In the genomic region with DNA sequence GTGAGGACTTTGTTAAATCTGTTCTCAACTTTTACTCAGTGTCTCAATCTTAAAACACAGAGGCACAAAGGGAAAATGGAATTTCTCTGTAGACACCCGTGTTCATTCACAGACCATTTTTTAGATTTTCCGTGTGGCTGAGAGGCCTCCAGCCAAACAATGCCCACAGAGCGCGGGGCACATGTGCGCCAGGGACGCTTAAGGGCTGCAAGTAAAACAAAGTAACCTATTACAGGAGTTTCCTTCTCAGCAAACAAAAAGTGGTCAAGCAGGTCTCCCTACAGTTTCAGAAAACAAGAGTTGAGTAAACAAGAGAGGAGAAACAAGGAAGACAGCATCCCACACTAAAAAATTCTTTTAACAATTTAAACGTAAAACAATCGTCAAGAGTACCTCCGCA, we compare ENCODE assay signal across 8 cellular contexts.
A peak's percentile ranks its signal among the peaks of the same experiment; 100 is the strongest.
DNase-seq lines count a peak whose midpoint lies in the region; ATAC-seq lines count a peak whose summit lies in the region.

No MANE protein-coding gene starts in this region.

- peak overlapping the region; percentile 83 for H3K4me3 Mint-ChIP-seq in activated CD4-positive, alpha-beta T cell treated with anti-CD3 and anti-CD28 coated beads for 36 hours
- peak overlapping the region; percentile 89 for H3K4me3 Mint-ChIP-seq in activated naive CD8-positive, alpha-beta T cell treated with anti-CD3 and anti-CD28 coated beads, Interleukin-2, amount 50 U/mL, for 24 hours
- H3K4me3 Mint-ChIP-seq in stimulated activated naive B cell treated with anti-CD40 and anti-IgM and Interleukin-4, amounts not matched to agents 10 μg/mL and 1 μg/mL and 100 μg/mL, for 72 hours: peak overlapping the region; percentile 86 to 91

- intact Hi-C loops in activated CD4-positive, alpha-beta T cell treated with anti-CD3 and anti-CD28 coated beads for 36 hours (cut with DNase I, micrococcal nuclease): loop anchor here (2.0 to 5.0 kb wide), 6 partner anchors 40 to 305 kb away; no protein-coding TSS in a partner anchor

- peaks cover 32% of the 10 kb centered on the region for H3K4me1 Mint-ChIP-seq in activated CD4-positive, alpha-beta T cell treated with anti-CD3 and anti-CD28 coated beads for 36 hours
- H3K4me1 Mint-ChIP-seq in activated naive CD8-positive, alpha-beta T cell treated with anti-CD3 and anti-CD28 coated beads, Interleukin-2, amount 50 U/mL, for 24 hours: peaks cover 44% of the 10 kb centered on the region
- H3K4me1 Mint-ChIP-seq in stimulated activated naive B cell treated with anti-CD40 and anti-IgM and Interleukin-4, amounts not matched to agents 10 μg/mL and 1 μg/mL and 100 μg/mL, for 72 hours: peaks cover 27 to 52% of the 10 kb centered on the region in 2 donors

- POLR2A ChIA-PET in activated CD4-positive, alpha-beta T cell treated with anti-CD3 and anti-CD28 coated beads for 36 hours (lab: Charles Lee): interaction anchor here (1.2 kb wide), 1 partner anchor 277 kb away, joined by 4 read pairs; no protein-coding TSS in a partner anchor

- H3K9me3 Mint-ChIP-seq in activated CD4-positive, alpha-beta T cell treated with anti-CD3 and anti-CD28 coated beads for 36 hours (ENCODE audit: low read depth): no peaks in the 10 kb centered on the region
- H3K9me3 Mint-ChIP-seq in activated naive CD8-positive, alpha-beta T cell treated with anti-CD3 and anti-CD28 coated beads, Interleukin-2, amount 50 U/mL, for 24 hours: no peaks in the 10 kb centered on the region
- no peaks in the 10 kb centered on the region for H3K9me3 Mint-ChIP-seq in stimulated activated naive B cell treated with anti-CD40 and anti-IgM and Interleukin-4, amounts not matched to agents 10 μg/mL and 1 μg/mL and 100 μg/mL, for 72 hours

- peak overlapping the region; percentile 91 for H3K27ac Mint-ChIP-seq in activated CD4-positive, alpha-beta T cell treated with anti-CD3 and anti-CD28 coated beads for 36 hours
- H3K27ac Mint-ChIP-seq in activated naive CD8-positive, alpha-beta T cell treated with anti-CD3 and anti-CD28 coated beads, Interleukin-2, amount 50 U/mL, for 24 hours: peak overlapping the region; percentile 90
- H3K27ac Mint-ChIP-seq in stimulated activated naive B cell treated with anti-CD40 and anti-IgM and Interleukin-4, amounts not matched to agents 10 μg/mL and 1 μg/mL and 100 μg/mL, for 72 hours: peak overlapping the region; percentile 96

- DNase-seq in activated CD4-positive, alpha-beta T cell treated with anti-CD3 and anti-CD28 coated beads for 36 hours: peak; percentile 38
- DNase-seq in activated CD4-positive, alpha-beta T cell treated with anti-CD3 and anti-CD28 coated beads, Interleukin-2, amount 50 U/mL, for 4 hours: no peak
- DNase-seq in NCI-H2029 (lab: John Stamatoyannopoulos, UW) (peak; percentile 56), iPS-NIHi7 (ENCODE audit: extremely low spot score) (peak; percentile 35), HuH-7 (ENCODE audit: low spot score) (no peak)
- peak; percentile 37 for DNase-seq in activated naive CD8-positive, alpha-beta T cell treated with anti-CD3 and anti-CD28 coated beads, Interleukin-2, amount 50 U/mL, for 24 hours
- no peak for DNase-seq in stimulated activated naive B cell treated with anti-CD40 and anti-IgM and Interleukin-4, amounts not matched to agents 10 μg/mL and 1 μg/mL and 100 μg/mL, for 72 hours

- H3K27me3 Mint-ChIP-seq in activated CD4-positive, alpha-beta T cell treated with anti-CD3 and anti-CD28 coated beads for 36 hours: peaks cover 29% of the 10 kb centered on the region
- peaks cover 28% of the 10 kb centered on the region for H3K27me3 Mint-ChIP-seq in activated naive CD8-positive, alpha-beta T cell treated with anti-CD3 and anti-CD28 coated beads, Interleukin-2, amount 50 U/mL, for 24 hours
- no peaks in the 10 kb centered on the region for H3K27me3 Mint-ChIP-seq in stimulated activated naive B cell treated with anti-CD40 and anti-IgM and Interleukin-4, amounts not matched to agents 10 μg/mL and 1 μg/mL and 100 μg/mL, for 72 hours

- ATAC-seq in activated CD4-positive, alpha-beta T cell treated with anti-CD3 and anti-CD28 coated beads for 36 hours: no peak
- ATAC-seq in activated naive CD8-positive, alpha-beta T cell treated with anti-CD3 and anti-CD28 coated beads, Interleukin-2, amount 50 U/mL, for 24 hours: no peak
- ATAC-seq in stimulated activated naive B cell treated with anti-CD40 and anti-IgM and Interleukin-4, amounts not matched to agents 10 μg/mL and 1 μg/mL and 100 μg/mL, for 72 hours (replicated peaks): no peak
- ATAC-seq in GM21717 (IDR thresholded peaks at IDR 0.05; ENCODE audit: unreplicated experiment): no peak

- CTCF ChIA-PET in activated CD4-positive, alpha-beta T cell treated with anti-CD3 and anti-CD28 coated beads for 36 hours (lab: Charles Lee): interaction anchor here (0.7 to 2.8 kb wide), 4 partner anchors 12 to 151 kb away, joined by 3 to 20 read pairs (median 8); no protein-coding TSS in a partner anchor

- peaks cover 6% of the 10 kb centered on the region for H3K36me3 Mint-ChIP-seq in activated CD4-positive, alpha-beta T cell treated with anti-CD3 and anti-CD28 coated beads for 36 hours (ENCODE audit: low read depth)
- H3K36me3 Mint-ChIP-seq in activated naive CD8-positive, alpha-beta T cell treated with anti-CD3 and anti-CD28 coated beads, Interleukin-2, amount 50 U/mL, for 24 hours (ENCODE audit: low read depth): peaks cover 5% of the 10 kb centered on the region
- H3K36me3 Mint-ChIP-seq in stimulated activated naive B cell treated with anti-CD40 and anti-IgM and Interleukin-4, amounts not matched to agents 10 μg/mL and 1 μg/mL and 100 μg/mL, for 72 hours: peaks cover 1 to 14% of the 10 kb centered on the region in 2 donors

Comparison
In these comparisons a context has a peak if more than half of its experiments do, and no peak if none do; other contexts are left out.
1. DNase-seq: peak in activated CD4-positive, alpha-beta T cell treated with anti-CD3 and anti-CD28 coated beads for 36 hours (single experiment), NCI-H2029 (single experiment), activated naive CD8-positive, alpha-beta T cell treated with anti-CD3 and anti-CD28 coated beads, Interleukin-2, amount 50 U/mL, for 24 hours (single experiment) and iPS-NIHi7 (single experiment); none in activated CD4-positive, alpha-beta T cell treated with anti-CD3 and anti-CD28 coated beads, Interleukin-2, amount 50 U/mL, for 4 hours (0 of 2), stimulated activated naive B cell treated with anti-CD40 and anti-IgM and Interleukin-4, amounts not matched to agents 10 μg/mL and 1 μg/mL and 100 μg/mL, for 72 hours (single experiment) and HuH-7 (single experiment).
2. Peak in every context shown above with its lines, with median percentiles within 50 percentile points of each other: H3K27ac Mint-ChIP-seq and H3K4me3 Mint-ChIP-seq.